2 cellular contexts compared by ENCODE assay signal in genomic region chr3:98025392-98025791, GRCh38.
A peak's percentile ranks its signal among the peaks of the same experiment; 100 is the strongest.
TF ChIP-seq lines count a peak whose summit lies in the region.

No MANE protein-coding gene starts in this region.

TF ChIP-seq in HepG2, 621 proteins besides CTCF, POLR2A, EP300 and RAD21:
- no peak for TF ChIP-seq FOXJ3 (CRISPR knock-in tag; IDR thresholded peaks at IDR 0.05; ENCODE audit: borderline replicate concordance)
- no peak for TF ChIP-seq ZNF687 (CRISPR knock-in tag; IDR thresholded peaks at IDR 0.05)
- peak; percentile 88 for TF ChIP-seq CEBPB (IDR thresholded peaks at IDR 0.05; ENCODE audit: borderline replicate concordance, low read depth, low read length)
- TF ChIP-seq CEBPG (CRISPR knock-in tag; IDR thresholded peaks at IDR 0.05) = 0 out of 2 replicates have a peak, but pooled peaks have one; percentile 26
- no peak for TF ChIP-seq ZNF225 (CRISPR knock-in tag; IDR thresholded peaks at IDR 0.05)

TF ChIP-seq in K562, 482 proteins besides CTCF, POLR2A, EP300 and RAD21:
- TF ChIP-seq NFE2 (IDR thresholded peaks at IDR 0.05; ENCODE audit: low read depth) (no peak), CEBPB (tag; IDR thresholded peaks at IDR 0.05) (peak; percentile 18; the same call in 1 of the 2 replicates), NFE2L1 (tag; IDR thresholded peaks at IDR 0.05; ENCODE audit: borderline replicate concordance, low read depth) (no peak), MXD1 (CRISPR knock-in tag; IDR thresholded peaks at IDR 0.05; ENCODE audit: borderline replicate concordance, poor library complexity, severe bottlenecking) (no peak), SUPT5H (IDR thresholded peaks at IDR 0.05) (no peak), ETV6 (IDR thresholded peaks at IDR 0.05; ENCODE audit: borderline replicate concordance in 1 of 2, low read depth in 2 of 2, low read length in 1 of 2) (no peak), ETV6 (CRISPR knock-in tag; IDR thresholded peaks at IDR 0.05; ENCODE audit: borderline replicate concordance) (no peak)
- TF ChIP-seq, protein P1, sequence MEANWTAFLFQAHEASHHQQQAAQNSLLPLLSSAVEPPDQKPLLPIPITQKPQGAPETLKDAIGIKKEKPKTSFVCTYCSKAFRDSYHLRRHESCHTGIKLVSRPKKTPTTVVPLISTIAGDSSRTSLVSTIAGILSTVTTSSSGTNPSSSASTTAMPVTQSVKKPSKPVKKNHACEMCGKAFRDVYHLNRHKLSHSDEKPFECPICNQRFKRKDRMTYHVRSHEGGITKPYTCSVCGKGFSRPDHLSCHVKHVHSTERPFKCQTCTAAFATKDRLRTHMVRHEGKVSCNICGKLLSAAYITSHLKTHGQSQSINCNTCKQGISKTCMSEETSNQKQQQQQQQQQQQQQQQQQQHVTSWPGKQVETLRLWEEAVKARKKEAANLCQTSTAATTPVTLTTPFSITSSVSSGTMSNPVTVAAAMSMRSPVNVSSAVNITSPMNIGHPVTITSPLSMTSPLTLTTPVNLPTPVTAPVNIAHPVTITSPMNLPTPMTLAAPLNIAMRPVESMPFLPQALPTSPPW (CRISPR knock-in tag; IDR thresholded peaks at IDR 0.05) = no peak
- TF ChIP-seq, protein P2, sequence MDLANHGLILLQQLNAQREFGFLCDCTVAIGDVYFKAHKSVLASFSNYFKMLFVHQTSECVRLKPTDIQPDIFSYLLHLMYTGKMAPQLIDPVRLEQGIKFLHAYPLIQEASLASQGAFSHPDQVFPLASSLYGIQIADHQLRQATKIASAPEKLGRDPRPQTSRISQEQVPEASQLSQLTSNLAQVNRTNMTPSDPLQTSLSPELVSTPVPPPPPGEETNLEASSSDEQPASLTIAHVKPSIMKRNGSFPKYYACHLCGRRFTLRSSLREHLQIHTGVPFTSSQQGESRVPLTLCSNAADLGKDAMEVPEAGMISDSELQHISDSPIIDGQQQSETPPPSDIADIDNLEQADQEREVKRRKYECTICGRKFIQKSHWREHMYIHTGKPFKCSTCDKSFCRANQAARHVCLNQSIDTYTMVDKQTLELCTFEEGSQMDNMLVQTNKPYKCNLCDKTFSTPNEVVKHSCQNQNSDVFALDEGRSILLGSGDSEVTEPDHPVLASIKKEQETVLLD (IDR thresholded peaks at IDR 0.05) = no peak
